16 cellular contexts compared by ENCODE assay signal in the genomic region with DNA sequence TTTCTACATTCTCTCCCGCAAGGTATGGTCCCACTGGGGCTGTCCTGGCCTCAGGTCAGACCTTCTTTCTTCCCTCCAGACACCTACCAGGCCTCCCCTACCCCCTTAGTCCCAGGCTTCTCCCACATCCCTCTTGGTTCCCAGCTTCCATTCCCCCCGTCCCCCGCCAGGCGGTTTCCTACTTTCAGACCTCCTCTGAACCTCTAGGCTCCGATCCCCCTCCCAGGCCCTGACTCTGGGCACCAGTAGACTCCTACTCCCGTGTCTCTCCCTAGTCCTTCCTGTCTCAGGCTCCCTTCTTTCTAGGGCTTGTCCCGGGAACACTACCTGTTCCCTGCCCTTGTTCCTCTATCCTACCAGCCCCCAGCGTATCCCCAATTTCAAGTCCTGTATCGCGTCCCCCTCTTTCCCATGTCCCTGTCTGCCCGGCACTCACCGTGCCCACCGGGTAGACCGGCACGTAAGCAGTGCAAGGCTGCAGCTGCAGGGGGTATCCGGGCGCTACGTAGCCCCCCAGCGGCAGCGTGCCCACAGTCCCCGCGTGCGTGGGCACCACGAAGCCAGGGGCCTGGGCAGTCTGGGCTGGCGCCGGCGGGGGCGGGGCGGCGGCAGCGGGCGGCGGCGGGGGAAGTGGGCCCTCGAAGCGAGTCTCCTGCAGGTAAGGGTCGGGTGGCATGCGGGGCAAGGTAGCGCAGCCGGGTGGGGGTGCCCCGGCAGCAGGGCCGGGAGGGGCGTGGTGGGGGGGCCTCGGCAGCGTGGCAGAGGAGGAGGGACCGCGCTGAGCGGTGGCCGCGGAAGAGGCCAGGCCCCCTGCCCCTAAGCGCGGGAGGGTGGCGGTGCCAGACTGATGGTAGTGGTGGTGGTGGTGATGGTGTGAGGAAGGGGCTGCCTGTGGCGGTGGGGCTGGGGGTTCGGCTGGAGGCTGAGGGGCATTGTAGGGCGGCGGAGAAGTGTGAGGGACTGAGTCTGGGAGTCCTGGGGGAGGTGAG. TPM values are rescaled to one million over a fixed set of nuclear protein-coding genes. Genes with fewer than 3 reads are reported as not detected.
DNase-seq lines count a peak whose midpoint lies in the region; ATAC-seq, FAIRE-seq and TF ChIP-seq lines count a peak whose summit lies in the region.
"Had no signal": no experiment of that assay in that cellular context is flagged by ENCODE, and none has a peak within 500 bp of the region (broad histone marks: within the 10 kb centered on the region; RNA-seq: fewer than 3 reads in every experiment).

No MANE protein-coding gene starts in this region.

- peak overlapping the region; percentile 45 for H3K4me3 Mint-ChIP-seq in astrocyte (ENCODE audit: unreplicated experiment)
- H3K4me3 Mint-ChIP-seq: memory B cell had no signal

- no peak for FAIRE-seq in astrocyte (lab: Jason Lieb, UNC)
- FAIRE-seq in HepG2 (lab: Jason Lieb, UNC) = no peak

- no peak for ATAC-seq in HepG2
- no peak for ATAC-seq in GM19351 (IDR thresholded peaks at IDR 0.05; ENCODE audit: unreplicated experiment)

- TF ChIP-seq EP300 in stomach (IDR thresholded peaks at IDR 0.05) = no peak
- TF ChIP-seq EP300 in HepG2 (IDR thresholded peaks at IDR 0.05; ENCODE audit: low read depth in 2 of 2, low read length in 2 of 2) = no peak
- no peak for TF ChIP-seq EP300 in HepG2 (CRISPR knock-in tag; IDR thresholded peaks at IDR 0.05; ENCODE audit: borderline replicate concordance)

- H2AFZ ChIP-seq in astrocyte (ENCODE audit: low read depth, low read length) (no peak overlapping the region), HepG2 (ENCODE audit: low read length) (no peak overlapping the region)

- H3K27me3 Mint-ChIP-seq in astrocyte (ENCODE audit: low read depth, unreplicated experiment) = peaks cover 33% of the 10 kb centered on the region

- in situ Hi-C loops in HepG2 (cut with HindIII; ENCODE audit: extremely low pct_ligation_motif_present, low pct_unique_long_range_greater_than_20kb) = loop anchor here (5.0 kb wide), 1 partner anchor 33 kb away; no protein-coding TSS in a partner anchor

- H3K27ac Mint-ChIP-seq in astrocyte (ENCODE audit: unreplicated experiment) = no peak overlapping the region
- H3K27ac Mint-ChIP-seq: dendritic cell treated with granulocyte-macrophage colony-stimulating factor and Interleukin-4, amounts not matched to agents 40 ng/mL and 50 ng/mL, for 4 days; memory B cell had no signal

- TF ChIP-seq CTCF in astrocyte (IDR thresholded peaks at IDR 0.05; ENCODE audit: insufficient read depth, low read depth, low read length) = no peak
- TF ChIP-seq CTCF in stomach (IDR thresholded peaks at IDR 0.05) = no peak
- TF ChIP-seq CTCF in HepG2 (CRISPR knock-in tag; IDR thresholded peaks at IDR 0.05) = no peak

- TF ChIP-seq RAD21 in HepG2 (CRISPR knock-in tag; IDR thresholded peaks at IDR 0.05) = no peak

- DNase-seq in astrocyte (ENCODE audit: low read depth) (no peak), islet precursor cell (peak; percentile 55), stomach (no peak), HepG2 (ENCODE audit: low spot score) (no peak), foreskin melanocyte (no peak)
- DNase-seq: activated CD4-positive, CD25-positive, alpha-beta regulatory T cell treated with anti-CD3 and anti-CD28 coated beads, Interleukin-2, amount 50 U/mL, for 72 hours; activated naive CD4-positive, alpha-beta T cell; DMS53; NCI-H526 treated with DMSO at 0.1 percent for 48 hours; SJCRH30 had no signal

- H3K4me3 ChIP-seq in HUES48 (ENCODE audit: low read depth, low read length) (peak overlapping the region; percentile 57), astrocyte (ENCODE audit: insufficient read depth, low read depth, low read length) (no peak overlapping the region), stomach (peak overlapping the region; percentile 59 to 87 (median 78)), HepG2 (replicated peaks in 1 of 3; ENCODE audit: insufficient read depth in 1 of 3, low read depth in 2 of 3, low read length in 3 of 3) (no peak overlapping the region)
- H3K4me3 ChIP-seq: SJCRH30 had no signal

- H4K20me1 ChIP-seq in astrocyte (ENCODE audit: insufficient read depth, low read length) (peaks cover 3% of the 10 kb centered on the region), HepG2 (ENCODE audit: insufficient read depth, low read length) (no peaks in the 10 kb centered on the region)

- peaks cover 8% of the 10 kb centered on the region for H3K36me3 Mint-ChIP-seq in astrocyte (ENCODE audit: low read depth, unreplicated experiment)
- H3K36me3 Mint-ChIP-seq: memory B cell had no signal

- H3K9me3 Mint-ChIP-seq in astrocyte (ENCODE audit: unreplicated experiment) = peaks cover 9% of the 10 kb centered on the region
- H3K9me3 Mint-ChIP-seq: dendritic cell treated with granulocyte-macrophage colony-stimulating factor and Interleukin-4, amounts not matched to agents 40 ng/mL and 50 ng/mL, for 4 days; memory B cell had no signal

- H3K4me2 ChIP-seq in astrocyte (ENCODE audit: low read length) (no peak overlapping the region), HepG2 (ENCODE audit: low read depth, low read length) (no peak overlapping the region)

- intact Hi-C loops in stomach (cut with DNase I; ENCODE audit: low total_unique reads) (loop anchor here (5.0 kb wide), 1 partner anchor 33 kb away; no protein-coding TSS in a partner anchor), HepG2 (cut with micrococcal nuclease; ENCODE audit: unreplicated experiment) (no loop called here)

- H3K79me2 ChIP-seq in astrocyte (ENCODE audit: insufficient read depth, low read length) = peaks cover 11% of the 10 kb centered on the region
- peaks cover 11% of the 10 kb centered on the region for H3K79me2 ChIP-seq in HepG2 (ENCODE audit: insufficient read depth, low read length)

- POLR2A ChIA-PET in HepG2 (lab: Yijun Ruan, JAX) = no interaction called here

- H3K36me3 ChIP-seq in HUES48 (ENCODE audit: control insufficient read depth, insufficient read depth, low read length) = peaks cover 2% of the 10 kb centered on the region; the same call in 1 of the 2 replicates
- H3K36me3 ChIP-seq in astrocyte (ENCODE audit: insufficient read depth, low read length) = no peaks in the 10 kb centered on the region
- peaks cover 0 to 13% (median 5%) of the 10 kb centered on the region in 4 donors for H3K36me3 ChIP-seq in stomach
- H3K36me3 ChIP-seq in HepG2 (replicated peaks in 1 of 2; ENCODE audit: control insufficient read depth in 1 of 2, insufficient read depth in 2 of 2, low read length in 2 of 2) = no peaks in the 10 kb centered on the region
- H3K36me3 ChIP-seq: SJCRH30 had no signal

- no peak for TF ChIP-seq POLR2A in stomach (IDR thresholded peaks at IDR 0.05)
- TF ChIP-seq POLR2A in HepG2 (IDR thresholded peaks at IDR 0.05; ENCODE audit: insufficient read depth in 1 of 2, low read depth in 2 of 2, low read length in 2 of 2) = no peak

- WGBS in stomach, 5 donors = 53 to 64% (median 60%) methylated on average over 42 to 57 of the region's 57 CpGs
- WGBS in HepG2 (ENCODE audit: low lambda C conversion rate) = 87% methylated on average over 57 of the region's 57 CpGs

- H3K27me3 ChIP-seq in HUES48 (ENCODE audit: control insufficient read depth, insufficient read depth, low read length) = peaks cover 41% of the 10 kb centered on the region
- H3K27me3 ChIP-seq in astrocyte (ENCODE audit: insufficient read depth, low read length) = peaks cover 37% of the 10 kb centered on the region
- H3K27me3 ChIP-seq in stomach = peaks cover 0 to 34% (median 0%) of the 10 kb centered on the region in 3 donors
- peaks cover 0 to 5% of the 10 kb centered on the region in 2 experiments; a peak in 2 of 5 replicates for H3K27me3 ChIP-seq in HepG2 (ENCODE audit: control insufficient read depth in 1 of 2, insufficient read depth in 2 of 2, low read length in 2 of 2)
- H3K27me3 ChIP-seq: SJCRH30 had no signal

- CTCF ChIA-PET in HepG2 (lab: Yijun Ruan, JAX; ENCODE audit: low intra/inter-chr PET ratio, low total read pairs) = no interaction called here

- H3K9ac ChIP-seq in HUES48 (ENCODE audit: low read depth, low read length) (no peak overlapping the region), astrocyte (ENCODE audit: low read length) (no peak overlapping the region), HepG2 (ENCODE audit: insufficient read depth, low read depth, low read length) (no peak overlapping the region)

- no TSS peak for BruUV-seq in HepG2 (replicated peaks; lab: Mats Ljungman, UMichigan)

- H3K4me1 ChIP-seq in HUES48 (ENCODE audit: control insufficient read depth, insufficient read depth, low read length) (peaks cover 39% of the 10 kb centered on the region), astrocyte (ENCODE audit: insufficient read depth, low read length) (peaks cover 21% of the 10 kb centered on the region), stomach (peaks cover 28 to 60% (median 52%) of the 10 kb centered on the region in 4 donors), HepG2 (ENCODE audit: insufficient read depth, low read length) (peaks cover 26% of the 10 kb centered on the region)

- H3K4me1 Mint-ChIP-seq in astrocyte (ENCODE audit: low read depth, unreplicated experiment) = peaks cover 27% of the 10 kb centered on the region

- no peak overlapping the region for H3K27ac ChIP-seq in HUES48 (ENCODE audit: low read depth, low read length)
- no peak overlapping the region for H3K27ac ChIP-seq in astrocyte (ENCODE audit: low read depth, low read length)
- H3K27ac ChIP-seq in stomach = peak overlapping the region in 3 of 5 donors; percentile 5 to 94 (median 93)
- no peak overlapping the region for H3K27ac ChIP-seq in HepG2 (ENCODE audit: extremely low read length, insufficient read depth, low read length)
- H3K27ac ChIP-seq: HL-60, SJCRH30 had no signal

- H3K9me3 ChIP-seq in HUES48 (ENCODE audit: control insufficient read depth, insufficient read depth, low read length) (no peaks in the 10 kb centered on the region), astrocyte (ENCODE audit: insufficient read depth, low read depth, low read length) (no peaks in the 10 kb centered on the region), stomach (no peaks in the 10 kb centered on the region), HepG2 (ENCODE audit: low read length) (no peaks in the 10 kb centered on the region)
- H3K9me3 ChIP-seq: SJCRH30 had no signal

RNA-seq across cellular contexts. Expression of a gene that starts 1.5 kb away (rescaled TPM):
- total RNA-seq in astrocyte (0.45 and 0.67 TPM in 2 replicates), stomach (under 1 TPM in 3 of 5 donors, not detected in 2; 0.18 to 0.87 (median 0.87) TPM), HepG2 (2016; rRNA removed; fragmentation: Illumina TruSeq; extraction: Trizol) (0.11 and 0.64 TPM in 2 replicates)
- polyA plus RNA-seq in stomach (1 to 10 TPM; 1.9 to 6.0 (median 3.4) TPM), HepG2 (2011; rRNA removed) (1.4 TPM in 2 replicates)
- not detected in 2 replicates for total RNA-seq in HepG2 (2016; cell fraction: cytosol; rRNA removed; fragmentation: Illumina TruSeq; extraction: Trizol; ENCODE audit: low read depth)
- 0.41 TPM in 1 of 2 replicates, not detected in the other for total RNA-seq in HepG2 (2016; cell fraction: insoluble cytoplasmic fraction; rRNA removed; fragmentation: Illumina TruSeq; extraction: Trizol)
- 0.40 and 0.55 TPM in 2 replicates for total RNA-seq in HepG2 (2016; cell fraction: membrane; rRNA removed; fragmentation: Illumina TruSeq; extraction: Trizol)
- 0.63 and 1.3 TPM in 2 replicates for total RNA-seq in HepG2 (2016; cell fraction: nucleus; rRNA removed; fragmentation: Illumina TruSeq; extraction: Trizol)
- polyA plus RNA-seq in HepG2 (2011; cell fraction: cytosol; rRNA removed) = 0.38 and 0.76 TPM in 2 replicates
- polyA plus RNA-seq in HepG2 (2011; cell fraction: nucleus; rRNA removed) = 13.0 TPM in 2 replicates
- polyA plus RNA-seq in HepG2 (2012) = 3.2 and 3.3 TPM in 2 replicates
- polyA plus RNA-seq in HepG2 (2016; cell fraction: cytosol; fragmentation: Illumina TruSeq; extraction: Trizol; ENCODE audit: low read depth) = 0.88 and 0.94 TPM in 2 replicates
- 1.6 and 2.0 TPM in 2 replicates for polyA plus RNA-seq in HepG2 (2016; cell fraction: insoluble cytoplasmic fraction; fragmentation: Illumina TruSeq; extraction: Trizol; ENCODE audit: low read depth)
- polyA plus RNA-seq in HepG2 (2016; cell fraction: membrane; fragmentation: Illumina TruSeq; extraction: Trizol; ENCODE audit: low read depth) = 2.4 TPM in 2 replicates
- 10.1 and 13.9 TPM in 2 replicates for polyA plus RNA-seq in HepG2 (2016; cell fraction: nucleus; fragmentation: Illumina TruSeq; extraction: Trizol; ENCODE audit: insufficient read depth, low read depth)
- polyA minus RNA-seq in HepG2 (2011; rRNA and poly(A)+ RNA removed; ENCODE audit: low replicate concordance) = 0.35 and 0.42 TPM in 2 replicates
- polyA minus RNA-seq in HepG2 (2011; cell fraction: cytosol; rRNA and poly(A)+ RNA removed) = 0.69 TPM in 1 of 2 replicates, not detected in the other
- 0.25 and 0.52 TPM in 2 replicates for polyA minus RNA-seq in HepG2 (2011; cell fraction: nucleus; rRNA and poly(A)+ RNA removed)
- total RNA-seq: skeletal muscle tissue had no signal

RNA-seq across cellular contexts. Expression of a gene that starts 3.7 kb away (rescaled TPM):
- total RNA-seq in astrocyte = 25.6 and 33.0 TPM in 2 replicates
- 10 to 100 TPM in 4 of 5 donors, 1 to 10 TPM in 1; 5.8 to 73.0 (median 35.7) TPM for total RNA-seq in stomach
- polyA plus RNA-seq in stomach = 10 to 100 TPM in 1 of 3 donors, 1 to 10 TPM in 2; 5.8 to 11.1 (median 7.9) TPM
- total RNA-seq in HepG2 (2016; rRNA removed; fragmentation: Illumina TruSeq; extraction: Trizol) = 20.1 and 39.2 TPM in 2 replicates
- total RNA-seq in HepG2 (2016; cell fraction: cytosol; rRNA removed; fragmentation: Illumina TruSeq; extraction: Trizol; ENCODE audit: low read depth) = 5.6 and 9.7 TPM in 2 replicates
- 19.2 and 37.8 TPM in 2 replicates for total RNA-seq in HepG2 (2016; cell fraction: insoluble cytoplasmic fraction; rRNA removed; fragmentation: Illumina TruSeq; extraction: Trizol)
- total RNA-seq in HepG2 (2016; cell fraction: membrane; rRNA removed; fragmentation: Illumina TruSeq; extraction: Trizol) = 16.4 and 20.0 TPM in 2 replicates
- total RNA-seq in HepG2 (2016; cell fraction: nucleus; rRNA removed; fragmentation: Illumina TruSeq; extraction: Trizol) = 35.4 and 44.6 TPM in 2 replicates
- 61.8 and 79.3 TPM in 2 replicates for polyA plus RNA-seq in HepG2 (2011; rRNA removed)
- polyA plus RNA-seq in HepG2 (2011; cell fraction: cytosol; rRNA removed) = 49.1 and 57.1 TPM in 2 replicates
- polyA plus RNA-seq in HepG2 (2011; cell fraction: nucleus; rRNA removed) = 64.9 and 74.8 TPM in 2 replicates
- polyA plus RNA-seq in HepG2 (2012) = 26.9 and 27.6 TPM in 2 replicates
- 6.6 and 9.2 TPM in 2 replicates for polyA plus RNA-seq in HepG2 (2016; cell fraction: cytosol; fragmentation: Illumina TruSeq; extraction: Trizol; ENCODE audit: low read depth)
- polyA plus RNA-seq in HepG2 (2016; cell fraction: insoluble cytoplasmic fraction; fragmentation: Illumina TruSeq; extraction: Trizol; ENCODE audit: low read depth) = 22.9 and 24.6 TPM in 2 replicates
- 13.8 and 16.0 TPM in 2 replicates for polyA plus RNA-seq in HepG2 (2016; cell fraction: membrane; fragmentation: Illumina TruSeq; extraction: Trizol; ENCODE audit: low read depth)
- 77.3 and 84.1 TPM in 2 replicates for polyA plus RNA-seq in HepG2 (2016; cell fraction: nucleus; fragmentation: Illumina TruSeq; extraction: Trizol; ENCODE audit: insufficient read depth, low read depth)
- polyA minus RNA-seq in HepG2 (2011; rRNA and poly(A)+ RNA removed; ENCODE audit: low replicate concordance) = 61.4 and 89.7 TPM in 2 replicates
- 17.0 and 18.1 TPM in 2 replicates for polyA minus RNA-seq in HepG2 (2011; cell fraction: cytosol; rRNA and poly(A)+ RNA removed)
- polyA minus RNA-seq in HepG2 (2011; cell fraction: nucleus; rRNA and poly(A)+ RNA removed) = 28.8 and 29.7 TPM in 2 replicates

RNA-seq across cellular contexts. Expression of a gene that starts 14.2 kb away (rescaled TPM):
- total RNA-seq in astrocyte (10.4 and 13.3 TPM in 2 replicates), stomach (100 to 1,000 TPM in 1 of 5 donors, 10 to 100 TPM in 2, 1 to 10 TPM in 1, under 1 TPM in 1; 0.87 to 224 (median 10.1) TPM), HepG2 (2016; rRNA removed; fragmentation: Illumina TruSeq; extraction: Trizol) (3.1 and 11.5 TPM in 2 replicates)
- polyA plus RNA-seq in stomach (10 to 100 TPM; 14.6 to 30.3 (median 16.6) TPM), HepG2 (2011; rRNA removed) (10.0 and 11.5 TPM in 2 replicates)
- 10.1 and 11.4 TPM in 2 replicates for total RNA-seq in HepG2 (2016; cell fraction: cytosol; rRNA removed; fragmentation: Illumina TruSeq; extraction: Trizol; ENCODE audit: low read depth)
- 2.7 and 10.8 TPM in 2 replicates for total RNA-seq in HepG2 (2016; cell fraction: insoluble cytoplasmic fraction; rRNA removed; fragmentation: Illumina TruSeq; extraction: Trizol)
- total RNA-seq in HepG2 (2016; cell fraction: membrane; rRNA removed; fragmentation: Illumina TruSeq; extraction: Trizol) = 8.3 and 8.6 TPM in 2 replicates
- total RNA-seq in HepG2 (2016; cell fraction: nucleus; rRNA removed; fragmentation: Illumina TruSeq; extraction: Trizol) = 10.1 and 19.2 TPM in 2 replicates
- 2.6 and 4.0 TPM in 2 replicates for polyA plus RNA-seq in HepG2 (2011; cell fraction: cytosol; rRNA removed)
- 57.8 and 67.9 TPM in 2 replicates for polyA plus RNA-seq in HepG2 (2011; cell fraction: nucleus; rRNA removed)
- 6.6 and 13.6 TPM in 2 replicates for polyA plus RNA-seq in HepG2 (2012)
- polyA plus RNA-seq in HepG2 (2016; cell fraction: cytosol; fragmentation: Illumina TruSeq; extraction: Trizol; ENCODE audit: low read depth) = 13.9 and 14.0 TPM in 2 replicates
- polyA plus RNA-seq in HepG2 (2016; cell fraction: insoluble cytoplasmic fraction; fragmentation: Illumina TruSeq; extraction: Trizol; ENCODE audit: low read depth) = 3.1 and 5.1 TPM in 2 replicates
- 9.9 and 10.7 TPM in 2 replicates for polyA plus RNA-seq in HepG2 (2016; cell fraction: membrane; fragmentation: Illumina TruSeq; extraction: Trizol; ENCODE audit: low read depth)
- polyA plus RNA-seq in HepG2 (2016; cell fraction: nucleus; fragmentation: Illumina TruSeq; extraction: Trizol; ENCODE audit: insufficient read depth, low read depth) = 58.3 and 58.6 TPM in 2 replicates
- 1.8 and 2.1 TPM in 2 replicates for polyA minus RNA-seq in HepG2 (2011; rRNA and poly(A)+ RNA removed; ENCODE audit: low replicate concordance)
- 0.30 and 0.88 TPM in 2 replicates for polyA minus RNA-seq in HepG2 (2011; cell fraction: cytosol; rRNA and poly(A)+ RNA removed)
- 6.0 and 7.3 TPM in 2 replicates for polyA minus RNA-seq in HepG2 (2011; cell fraction: nucleus; rRNA and poly(A)+ RNA removed)

RNA-seq across cellular contexts. Expression of a gene that starts 20.1 kb away (rescaled TPM):
- total RNA-seq in astrocyte = 5.2 TPM in 2 replicates
- total RNA-seq in stomach = 1 to 10 TPM in 2 of 5 donors, under 1 TPM in 1, not detected in 2; 0.45 to 3.3 (median 3.2) TPM
- polyA plus RNA-seq in stomach = 1 to 10 TPM; 2.7 to 9.6 (median 8.5) TPM
- total RNA-seq in HepG2 (2016; rRNA removed; fragmentation: Illumina TruSeq; extraction: Trizol) = 10.0 and 11.0 TPM in 2 replicates
- 3.2 and 3.3 TPM in 2 replicates for total RNA-seq in HepG2 (2016; cell fraction: cytosol; rRNA removed; fragmentation: Illumina TruSeq; extraction: Trizol; ENCODE audit: low read depth)
- 10.6 and 12.0 TPM in 2 replicates for total RNA-seq in HepG2 (2016; cell fraction: insoluble cytoplasmic fraction; rRNA removed; fragmentation: Illumina TruSeq; extraction: Trizol)
- 5.3 and 5.7 TPM in 2 replicates for total RNA-seq in HepG2 (2016; cell fraction: membrane; rRNA removed; fragmentation: Illumina TruSeq; extraction: Trizol)
- total RNA-seq in HepG2 (2016; cell fraction: nucleus; rRNA removed; fragmentation: Illumina TruSeq; extraction: Trizol) = 3.6 and 4.7 TPM in 2 replicates
- 2.9 and 3.0 TPM in 2 replicates for polyA plus RNA-seq in HepG2 (2011; rRNA removed)
- 3.5 and 3.9 TPM in 2 replicates for polyA plus RNA-seq in HepG2 (2011; cell fraction: cytosol; rRNA removed)
- polyA plus RNA-seq in HepG2 (2011; cell fraction: nucleus; rRNA removed) = 2.3 TPM in 2 replicates
- 2.4 and 3.6 TPM in 2 replicates for polyA plus RNA-seq in HepG2 (2012)
- 2.5 and 3.0 TPM in 2 replicates for polyA plus RNA-seq in HepG2 (2016; cell fraction: cytosol; fragmentation: Illumina TruSeq; extraction: Trizol; ENCODE audit: low read depth)
- polyA plus RNA-seq in HepG2 (2016; cell fraction: insoluble cytoplasmic fraction; fragmentation: Illumina TruSeq; extraction: Trizol; ENCODE audit: low read depth) = 10.8 and 12.4 TPM in 2 replicates
- polyA plus RNA-seq in HepG2 (2016; cell fraction: membrane; fragmentation: Illumina TruSeq; extraction: Trizol; ENCODE audit: low read depth) = 3.5 and 4.2 TPM in 2 replicates
- 7.2 and 7.7 TPM in 2 replicates for polyA plus RNA-seq in HepG2 (2016; cell fraction: nucleus; fragmentation: Illumina TruSeq; extraction: Trizol; ENCODE audit: insufficient read depth, low read depth)
- polyA minus RNA-seq in HepG2 (2011; rRNA and poly(A)+ RNA removed; ENCODE audit: low replicate concordance) = 3.3 and 9.3 TPM in 2 replicates
- polyA minus RNA-seq in HepG2 (2011; cell fraction: cytosol; rRNA and poly(A)+ RNA removed) = 1.8 and 2.4 TPM in 2 replicates
- polyA minus RNA-seq in HepG2 (2011; cell fraction: nucleus; rRNA and poly(A)+ RNA removed) = 1.2 and 1.7 TPM in 2 replicates

RNA-seq across cellular contexts. Expression of a gene that starts 22.2 kb away (rescaled TPM):
- 68.7 and 70.1 TPM in 2 replicates for total RNA-seq in astrocyte
- total RNA-seq in stomach = 100 to 1,000 TPM in 2 of 5 donors, 10 to 100 TPM in 3; 22.8 to 718 (median 73.3) TPM
- 10 to 100 TPM; 20.9 to 48.1 (median 24.4) TPM for polyA plus RNA-seq in stomach
- total RNA-seq in HepG2 (2016; rRNA removed; fragmentation: Illumina TruSeq; extraction: Trizol) = 7.5 and 18.1 TPM in 2 replicates
- total RNA-seq in HepG2 (2016; cell fraction: cytosol; rRNA removed; fragmentation: Illumina TruSeq; extraction: Trizol; ENCODE audit: low read depth) = 5.4 and 6.0 TPM in 2 replicates
- 6.5 and 17.9 TPM in 2 replicates for total RNA-seq in HepG2 (2016; cell fraction: insoluble cytoplasmic fraction; rRNA removed; fragmentation: Illumina TruSeq; extraction: Trizol)
- total RNA-seq in HepG2 (2016; cell fraction: membrane; rRNA removed; fragmentation: Illumina TruSeq; extraction: Trizol) = 4.1 and 4.3 TPM in 2 replicates
- 22.6 and 23.3 TPM in 2 replicates for total RNA-seq in HepG2 (2016; cell fraction: nucleus; rRNA removed; fragmentation: Illumina TruSeq; extraction: Trizol)
- 44.0 and 45.8 TPM in 2 replicates for polyA plus RNA-seq in HepG2 (2011; rRNA removed)
- 13.6 and 15.3 TPM in 2 replicates for polyA plus RNA-seq in HepG2 (2011; cell fraction: cytosol; rRNA removed)
- polyA plus RNA-seq in HepG2 (2011; cell fraction: nucleus; rRNA removed) = 155 and 167 TPM in 2 replicates
- 24.1 and 28.4 TPM in 2 replicates for polyA plus RNA-seq in HepG2 (2012)
- 2.5 and 3.2 TPM in 2 replicates for polyA plus RNA-seq in HepG2 (2016; cell fraction: cytosol; fragmentation: Illumina TruSeq; extraction: Trizol; ENCODE audit: low read depth)
- polyA plus RNA-seq in HepG2 (2016; cell fraction: insoluble cytoplasmic fraction; fragmentation: Illumina TruSeq; extraction: Trizol; ENCODE audit: low read depth) = 10.4 and 12.2 TPM in 2 replicates
- 3.3 and 4.5 TPM in 2 replicates for polyA plus RNA-seq in HepG2 (2016; cell fraction: membrane; fragmentation: Illumina TruSeq; extraction: Trizol; ENCODE audit: low read depth)
- 77.6 and 81.7 TPM in 2 replicates for polyA plus RNA-seq in HepG2 (2016; cell fraction: nucleus; fragmentation: Illumina TruSeq; extraction: Trizol; ENCODE audit: insufficient read depth, low read depth)
- 79.0 and 84.0 TPM in 2 replicates for polyA minus RNA-seq in HepG2 (2011; rRNA and poly(A)+ RNA removed; ENCODE audit: low replicate concordance)
- polyA minus RNA-seq in HepG2 (2011; cell fraction: cytosol; rRNA and poly(A)+ RNA removed) = 14.2 and 16.6 TPM in 2 replicates
- polyA minus RNA-seq in HepG2 (2011; cell fraction: nucleus; rRNA and poly(A)+ RNA removed) = 40.5 and 43.0 TPM in 2 replicates

Comparison
In these comparisons a context has a peak if more than half of its experiments do, and no peak if none do; other contexts are left out.
1. H3K27ac ChIP-seq: peak in stomach (3 of 5); none in HUES48 (single experiment), astrocyte (single experiment) and HepG2 (single experiment).
2. H3K4me3 ChIP-seq: peak in HUES48 (single experiment) and stomach (4 of 4); none in astrocyte (single experiment) and HepG2 (0 of 3).